16 cellular contexts compared by ENCODE assay signal in the genomic region with DNA sequence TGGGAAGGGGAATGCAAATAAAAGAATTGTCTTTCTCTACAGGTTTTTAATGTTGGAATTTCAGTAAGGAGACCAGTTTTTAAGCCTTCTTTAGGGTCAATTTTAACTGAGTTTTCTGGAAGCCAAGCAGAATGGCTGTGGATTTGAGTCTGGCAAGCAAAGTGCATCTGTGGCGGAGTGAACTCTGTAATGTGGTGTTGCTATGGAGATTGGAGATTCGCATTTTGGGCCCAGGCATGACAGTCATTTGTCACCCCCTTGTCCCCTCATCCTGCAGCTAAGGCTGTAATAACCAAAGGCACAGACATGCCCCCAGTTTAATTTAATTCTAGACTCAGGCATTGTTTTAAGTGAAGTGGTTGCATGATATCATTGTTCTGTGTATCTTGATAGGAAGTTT. TPM values are rescaled to one million over a fixed set of nuclear protein-coding genes. Genes with fewer than 3 reads are reported as not detected.
A peak's percentile ranks its signal among the peaks of the same experiment; 100 is the strongest.
DNase-seq lines count a peak whose midpoint lies in the region; ATAC-seq and TF ChIP-seq lines count a peak whose summit lies in the region.
"Had no signal": no experiment of that assay in that cellular context is flagged by ENCODE, and none has a peak within 500 bp of the region (broad histone marks: within the 10 kb centered on the region; RNA-seq: fewer than 3 reads in every experiment).

No MANE protein-coding gene starts in this region.

- 34% methylated on average over 2 of the region's 2 CpGs for WGBS in right lobe of liver (ENCODE audit: insufficient coverage, low coverage, low lambda C conversion rate, missing lambda C conversion rate)

- H3K27me3 Mint-ChIP-seq in WTC11 (ENCODE audit: low read depth): no peaks in the 10 kb centered on the region
- H3K27me3 Mint-ChIP-seq: activated CD8-positive, alpha-beta memory T cell treated with anti-CD3 and anti-CD28 coated beads, Interleukin-2, amount 10 ng/mL, durations not matched to agents 7 days and 5 days; stimulated activated naive CD8-positive, alpha-beta T cell treated with anti-CD3 and anti-CD28 coated beads, Interleukin-15, Interleukin-2, amounts not matched to agents 100 ng/mL and 50 ng/mL, for 24 hours had no signal

- H3K4me3 ChIP-seq in HL-60 (replicated peaks; ENCODE audit: insufficient read depth, low read length) (no peak overlapping the region), right lobe of liver (no peak overlapping the region)
- H3K4me3 ChIP-seq: heart right ventricle had no signal

- CTCF ChIA-PET in WTC11 (lab: Charles Lee): interaction anchor here (0.8 to 3.9 kb wide), 12 partner anchors 10 to 223 kb away, joined by 3 to 60 read pairs (median 10); no protein-coding TSS in a partner anchor

- H3K27ac ChIP-seq in HL-60 (replicated peaks) (peak overlapping the region; percentile 12; the same call in 1 of the 2 replicates), right lobe of liver (no peak overlapping the region)
- H3K27ac ChIP-seq: heart right ventricle had no signal

- H3K4me1 Mint-ChIP-seq in WTC11: peaks cover 21% of the 10 kb centered on the region
- H3K4me1 Mint-ChIP-seq: activated CD8-positive, alpha-beta memory T cell treated with anti-CD3 and anti-CD28 coated beads, Interleukin-2, amount 10 ng/mL, durations not matched to agents 7 days and 5 days had no signal

- H3K27me3 ChIP-seq in HL-60 (ENCODE audit: insufficient read depth, poor library complexity, severe bottlenecking) (no peaks in the 10 kb centered on the region), right lobe of liver (no peaks in the 10 kb centered on the region)
- H3K27me3 ChIP-seq: heart right ventricle had no signal

- H3K4me3 Mint-ChIP-seq in WTC11: no peak overlapping the region
- H3K4me3 Mint-ChIP-seq: activated CD8-positive, alpha-beta memory T cell treated with anti-CD3 and anti-CD28 coated beads, Interleukin-2, amount 10 ng/mL, durations not matched to agents 7 days and 5 days; CD8-positive, alpha-beta T cell; stimulated activated naive CD8-positive, alpha-beta T cell treated with anti-CD3 and anti-CD28 coated beads, Interleukin-15, Interleukin-2, amounts not matched to agents 100 ng/mL and 50 ng/mL, for 24 hours had no signal

- H3K9me3 ChIP-seq in right lobe of liver: no peaks in the 10 kb centered on the region
- H3K9me3 ChIP-seq: heart right ventricle had no signal

- H3K36me3 Mint-ChIP-seq in WTC11: peaks cover 8% of the 10 kb centered on the region; the same call in 1 of the 2 replicates
- H3K36me3 Mint-ChIP-seq: activated CD8-positive, alpha-beta memory T cell treated with anti-CD3 and anti-CD28 coated beads, Interleukin-2, amount 10 ng/mL, durations not matched to agents 7 days and 5 days; CD8-positive, alpha-beta T cell had no signal

- H3K9me3 Mint-ChIP-seq in WTC11: no peaks in the 10 kb centered on the region
- H3K9me3 Mint-ChIP-seq: CD8-positive, alpha-beta T cell; stimulated activated naive CD8-positive, alpha-beta T cell treated with anti-CD3 and anti-CD28 coated beads, Interleukin-15, Interleukin-2, amounts not matched to agents 100 ng/mL and 50 ng/mL, for 24 hours had no signal

- intact Hi-C loops in right lobe of liver (cut with DNase I): loop anchor here in 1 of 2 donors (10.0 kb wide), 1 partner anchor 226 kb away; no protein-coding TSS in a partner anchor
- intact Hi-C loops in Right ventricle myocardium inferior (cut with DNase I): loop anchor here (10.0 kb wide), 1 partner anchor 124 kb away; no protein-coding TSS in a partner anchor

- DNase-seq in ACHN (peak; percentile 8), HL-60 (ENCODE audit: low read depth in 1 of 2, low spot score in 1 of 2) (no peak), WTC11 (ENCODE audit: low spot score) (no peak), right lobe of liver (no peak), NCI-H82 (lab: John Stamatoyannopoulos, UW) (no peak), Right ventricle myocardium inferior (ENCODE audit: missing footprints) (no peak)
- no peak for DNase-seq in stimulated activated CD8-positive, alpha-beta memory T cell treated with anti-CD3 and anti-CD28 coated beads, Interleukin-4, amount 100 ng/mL, for 48 hours
- DNase-seq: activated CD4-positive, alpha-beta T cell treated with anti-CD3 and anti-CD28 coated beads for 1 hour; activated CD8-positive, alpha-beta memory T cell treated with anti-CD3 and anti-CD28 coated beads, Interleukin-2, amount 10 ng/mL, durations not matched to agents 7 days and 5 days; CD8-positive, alpha-beta T cell; heart right ventricle; NCI-H1694; NCI-H446; SHP77 had no signal

- in situ Hi-C loops in ACHN (cut with HindIII; ENCODE audit: low pct_ligation_motif_present, low pct_unique_long_range_greater_than_20kb, low sequenced_read_pairs): no loop called here

- no peaks in the 10 kb centered on the region for H3K4me1 ChIP-seq in right lobe of liver

- peak overlapping the region; percentile 73 for H3K27ac Mint-ChIP-seq in WTC11
- H3K27ac Mint-ChIP-seq: activated CD8-positive, alpha-beta memory T cell treated with anti-CD3 and anti-CD28 coated beads, Interleukin-2, amount 10 ng/mL, durations not matched to agents 7 days and 5 days; CD8-positive, alpha-beta T cell; stimulated activated naive CD8-positive, alpha-beta T cell treated with anti-CD3 and anti-CD28 coated beads, Interleukin-15, Interleukin-2, amounts not matched to agents 100 ng/mL and 50 ng/mL, for 24 hours had no signal

- ATAC-seq in WTC11 (no peak), right lobe of liver (peak in 3 of 4 donors; percentile 27 to 38 (median 30)), GM18502 (IDR thresholded peaks at IDR 0.05; ENCODE audit: poor library complexity, unreplicated experiment) (no peak), Right ventricle myocardium inferior (no peak)
- ATAC-seq: activated CD8-positive, alpha-beta memory T cell treated with anti-CD3 and anti-CD28 coated beads, Interleukin-2, amount 10 ng/mL, durations not matched to agents 7 days and 5 days; CD8-positive, alpha-beta T cell had no signal

- no peak for TF ChIP-seq POLR2A in right lobe of liver (IDR thresholded peaks at IDR 0.05)

- TF ChIP-seq CTCF in HL-60 (IDR thresholded peaks at IDR 0.05; ENCODE audit: insufficient read depth, low read length) (no peak), WTC11 (IDR thresholded peaks at IDR 0.05) (no peak), right lobe of liver (IDR thresholded peaks at IDR 0.05) (no peak)

- H3K36me3 ChIP-seq in right lobe of liver: no peaks in the 10 kb centered on the region

- POLR2A ChIA-PET in WTC11 (lab: Charles Lee): no interaction called here

TF ChIP-seq in WTC11, 78 proteins besides CTCF, POLR2A, EP300 and RAD21 (continues in another document):
- TF ChIP-seq, protein P1, sequence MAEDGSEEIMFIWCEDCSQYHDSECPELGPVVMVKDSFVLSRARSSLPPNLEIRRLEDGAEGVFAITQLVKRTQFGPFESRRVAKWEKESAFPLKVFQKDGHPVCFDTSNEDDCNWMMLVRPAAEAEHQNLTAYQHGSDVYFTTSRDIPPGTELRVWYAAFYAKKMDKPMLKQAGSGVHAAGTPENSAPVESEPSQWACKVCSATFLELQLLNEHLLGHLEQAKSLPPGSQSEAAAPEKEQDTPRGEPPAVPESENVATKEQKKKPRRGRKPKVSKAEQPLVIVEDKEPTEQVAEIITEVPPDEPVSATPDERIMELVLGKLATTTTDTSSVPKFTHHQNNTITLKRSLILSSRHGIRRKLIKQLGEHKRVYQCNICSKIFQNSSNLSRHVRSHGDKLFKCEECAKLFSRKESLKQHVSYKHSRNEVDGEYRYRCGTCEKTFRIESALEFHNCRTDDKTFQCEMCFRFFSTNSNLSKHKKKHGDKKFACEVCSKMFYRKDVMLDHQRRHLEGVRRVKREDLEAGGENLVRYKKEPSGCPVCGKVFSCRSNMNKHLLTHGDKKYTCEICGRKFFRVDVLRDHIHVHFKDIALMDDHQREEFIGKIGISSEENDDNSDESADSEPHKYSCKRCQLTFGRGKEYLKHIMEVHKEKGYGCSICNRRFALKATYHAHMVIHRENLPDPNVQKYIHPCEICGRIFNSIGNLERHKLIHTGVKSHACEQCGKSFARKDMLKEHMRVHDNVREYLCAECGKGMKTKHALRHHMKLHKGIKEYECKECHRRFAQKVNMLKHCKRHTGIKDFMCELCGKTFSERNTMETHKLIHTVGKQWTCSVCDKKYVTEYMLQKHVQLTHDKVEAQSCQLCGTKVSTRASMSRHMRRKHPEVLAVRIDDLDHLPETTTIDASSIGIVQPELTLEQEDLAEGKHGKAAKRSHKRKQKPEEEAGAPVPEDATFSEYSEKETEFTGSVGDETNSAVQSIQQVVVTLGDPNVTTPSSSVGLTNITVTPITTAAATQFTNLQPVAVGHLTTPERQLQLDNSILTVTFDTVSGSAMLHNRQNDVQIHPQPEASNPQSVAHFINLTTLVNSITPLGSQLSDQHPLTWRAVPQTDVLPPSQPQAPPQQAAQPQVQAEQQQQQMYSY (CRISPR knock-in tag; IDR thresholded peaks at IDR 0.05): no peak
- TF ChIP-seq ZNF671 (CRISPR knock-in tag; IDR thresholded peaks at IDR 0.05) (no peak), ELF4 (CRISPR knock-in tag; IDR thresholded peaks at IDR 0.05; ENCODE audit: low read depth) (no peak), ETV6 (CRISPR knock-in tag; IDR thresholded peaks at IDR 0.05) (no peak), ZNF219 (CRISPR knock-in tag; IDR thresholded peaks at IDR 0.05; ENCODE audit: borderline replicate concordance) (no peak), NR2C2 (CRISPR knock-in tag; IDR thresholded peaks at IDR 0.05) (no peak), SOX15 (CRISPR knock-in tag; IDR thresholded peaks at IDR 0.05) (no peak), OVOL2 (CRISPR knock-in tag; IDR thresholded peaks at IDR 0.05; ENCODE audit: borderline replicate concordance) (no peak), TEAD1 (CRISPR knock-in tag; IDR thresholded peaks at IDR 0.05) (no peak), TP53 (CRISPR knock-in tag; IDR thresholded peaks at IDR 0.05) (no peak), ZNF232 (CRISPR knock-in tag; IDR thresholded peaks at IDR 0.05) (no peak), NFE2L1 (CRISPR knock-in tag; IDR thresholded peaks at IDR 0.05) (no peak), CBFB (CRISPR knock-in tag; IDR thresholded peaks at IDR 0.05; ENCODE audit: low read depth) (no peak), ZBTB21 (CRISPR knock-in tag; IDR thresholded peaks at IDR 0.05; ENCODE audit: borderline replicate concordance) (no peak)
- TF ChIP-seq, protein P2, sequence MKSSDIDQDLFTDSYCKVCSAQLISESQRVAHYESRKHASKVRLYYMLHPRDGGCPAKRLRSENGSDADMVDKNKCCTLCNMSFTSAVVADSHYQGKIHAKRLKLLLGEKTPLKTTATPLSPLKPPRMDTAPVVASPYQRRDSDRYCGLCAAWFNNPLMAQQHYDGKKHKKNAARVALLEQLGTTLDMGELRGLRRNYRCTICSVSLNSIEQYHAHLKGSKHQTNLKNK (CRISPR knock-in tag; IDR thresholded peaks at IDR 0.05): no peak
- TF ChIP-seq, protein P3, sequence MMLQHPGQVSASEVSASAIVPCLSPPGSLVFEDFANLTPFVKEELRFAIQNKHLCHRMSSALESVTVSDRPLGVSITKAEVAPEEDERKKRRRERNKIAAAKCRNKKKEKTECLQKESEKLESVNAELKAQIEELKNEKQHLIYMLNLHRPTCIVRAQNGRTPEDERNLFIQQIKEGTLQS (CRISPR knock-in tag; conservative IDR thresholded peaks at IDR 0.05): no peak

RNA-seq across cellular contexts. Expression of a gene that starts 30.5 kb away (rescaled TPM):
- total RNA-seq in WTC11 (2021) (34.5 to 37.5 TPM (median 34.9 TPM) in 3 replicates), right lobe of liver (1 to 10 TPM; 1.5 to 7.7 (median 2.4) TPM), Right ventricle myocardium inferior (1.7 TPM)

Comparison
In these comparisons a context has a peak if more than half of its experiments do, and no peak if none do; other contexts are left out.
1. ATAC-seq: peak in right lobe of liver (3 of 4); none in WTC11 (single experiment), GM18502 (single experiment) and Right ventricle myocardium inferior (single experiment).